ENCODE assay signal across 10 cellular contexts in genomic region chr19:29771708-29772415, GRCh38. TPM values are rescaled to one million over a fixed set of nuclear protein-coding genes. Genes with fewer than 3 reads are reported as not detected.
DNase-seq lines count a peak whose midpoint lies in the region; ATAC-seq, FAIRE-seq and TF ChIP-seq lines count a peak whose summit lies in the region.
"Had no signal": no experiment of that assay in that cellular context is flagged by ENCODE, and none has a peak within 500 bp of the region (broad histone marks: within the 10 kb centered on the region; RNA-seq: fewer than 3 reads in every experiment).

No MANE protein-coding gene starts in this region.

- no peaks in the 10 kb centered on the region for H3K36me3 ChIP-seq in CD4-positive, CD25-positive, alpha-beta regulatory T cell (ENCODE audit: control insufficient read depth, insufficient read depth, low read length)
- H3K36me3 ChIP-seq in GM23338 (ENCODE audit: insufficient read depth) (no peaks in the 10 kb centered on the region), stomach (no peaks in the 10 kb centered on the region)
- H3K36me3 ChIP-seq: SJSA1 had no signal

- H3K4me2 ChIP-seq in GM23338 = no peak overlapping the region

- no peaks in the 10 kb centered on the region for H3K9me3 Mint-ChIP-seq in CD4-positive, CD25-positive, alpha-beta regulatory T cell
- H3K9me3 Mint-ChIP-seq in GM23338 = no peaks in the 10 kb centered on the region

- peak overlapping the region; percentile 94; the same call in 1 of the 2 replicates for H2AFZ ChIP-seq in GM23338

- ATAC-seq in CD4-positive, CD25-positive, alpha-beta regulatory T cell (ENCODE audit: low read depth in 2 of 2) = no peak
- peak; percentile 94 for ATAC-seq in GM23338
- no peak for ATAC-seq in GM18511 (IDR thresholded peaks at IDR 0.05; ENCODE audit: unreplicated experiment)

- intact Hi-C loops in stomach (cut with DNase I; ENCODE audit: low total_unique reads) = loop anchor here (5.0 kb wide), 1 partner anchor 100 kb away; no protein-coding TSS in a partner anchor

- no peak overlapping the region for H3K4me3 Mint-ChIP-seq in CD4-positive, CD25-positive, alpha-beta regulatory T cell
- no peak overlapping the region; the same call in 2 of the 3 replicates for H3K4me3 Mint-ChIP-seq in GM23338

- TF ChIP-seq POLR2A in stomach (IDR thresholded peaks at IDR 0.05) = no peak
- TF ChIP-seq POLR2A in GM12891 (IDR thresholded peaks at IDR 0.05; ENCODE audit: low read depth, low read length) = no peak

- TF ChIP-seq EP300 in stomach (IDR thresholded peaks at IDR 0.05) = no peak

- WGBS in stomach, 5 donors = 23 to 28% (median 26%) methylated on average over 14 of the region's 14 CpGs

- H3K4me1 ChIP-seq in CD4-positive, CD25-positive, alpha-beta regulatory T cell (ENCODE audit: control insufficient read depth, insufficient read depth, low read length, poor library complexity, severe bottlenecking) = no peaks in the 10 kb centered on the region
- H3K4me1 ChIP-seq in GM23338 (ENCODE audit: insufficient read depth) (no peaks in the 10 kb centered on the region), stomach (peaks cover 0 to 6% (median 0%) of the 10 kb centered on the region in 4 donors)
- H3K4me1 ChIP-seq: SJSA1 had no signal

- H3K9me2 ChIP-seq in GM23338 (ENCODE audit: insufficient read depth) = no peaks in the 10 kb centered on the region

- no peaks in the 10 kb centered on the region for H4K20me1 ChIP-seq in GM23338 (replicated peaks; ENCODE audit: insufficient read depth)

- H3K27me3 Mint-ChIP-seq in CD4-positive, CD25-positive, alpha-beta regulatory T cell = no peaks in the 10 kb centered on the region
- H3K27me3 Mint-ChIP-seq in GM23338 (ENCODE audit: insufficient read depth, low read depth, poor library complexity) = peaks cover 18% of the 10 kb centered on the region

- no peaks in the 10 kb centered on the region for H3K79me2 ChIP-seq in GM23338 (replicated peaks; ENCODE audit: insufficient read depth)

- no peaks in the 10 kb centered on the region for H3K27me3 ChIP-seq in CD4-positive, CD25-positive, alpha-beta regulatory T cell (ENCODE audit: control insufficient read depth, insufficient read depth, low read length)
- H3K27me3 ChIP-seq in GM23338 (ENCODE audit: insufficient read depth) = no peaks in the 10 kb centered on the region
- peaks cover 0 to 13% (median 0%) of the 10 kb centered on the region in 3 donors for H3K27me3 ChIP-seq in stomach
- H3K27me3 ChIP-seq: SJSA1 had no signal

- H3K9me3 ChIP-seq in CD4-positive, CD25-positive, alpha-beta regulatory T cell (ENCODE audit: control insufficient read depth in 2 of 2, low read length in 2 of 2) = no peaks in the 10 kb centered on the region
- no peaks in the 10 kb centered on the region for H3K9me3 ChIP-seq in stomach
- H3K9me3 ChIP-seq: SJSA1 had no signal

- no peak for FAIRE-seq in GM12891 (lab: Jason Lieb, UNC)

- H3K4me1 Mint-ChIP-seq in CD4-positive, CD25-positive, alpha-beta regulatory T cell = peaks cover 0 to 8% (median 0%) of the 10 kb centered on the region in 4 donors
- H3K4me1 Mint-ChIP-seq in GM23338 = peaks cover 16% of the 10 kb centered on the region

- no peaks in the 10 kb centered on the region for H3K36me3 Mint-ChIP-seq in CD4-positive, CD25-positive, alpha-beta regulatory T cell
- H3K36me3 Mint-ChIP-seq in GM23338 (ENCODE audit: low read depth) = no peaks in the 10 kb centered on the region

- TF ChIP-seq CTCF in GM23338 (conservative IDR thresholded peaks at IDR 0.05; ENCODE audit: low read depth in 2 of 2) (peak; percentile 70 to 71), cardiac fibroblast (IDR thresholded peaks at IDR 0.05; ENCODE audit: low read depth, low read length) (peak; percentile 86), stomach (IDR thresholded peaks at IDR 0.05) (peak in 4 of 7 experiments; percentile 50 to 77 (median 55))

- H3K27ac Mint-ChIP-seq in CD4-positive, CD25-positive, alpha-beta regulatory T cell = peak overlapping the region in 1 of 3 donors; percentile 46
- peak overlapping the region; percentile 55; the same call in 1 of the 2 replicates for H3K27ac Mint-ChIP-seq in GM23338

- no peak overlapping the region for H3K4me3 ChIP-seq in CD4-positive, CD25-positive, alpha-beta regulatory T cell (ENCODE audit: low read depth, low read length)
- no peak overlapping the region for H3K4me3 ChIP-seq in GM23338
- H3K4me3 ChIP-seq in cardiac fibroblast (replicated peaks in 1 of 2; ENCODE audit: low read depth in 2 of 2, low read length in 2 of 2) = no peak overlapping the region
- H3K4me3 ChIP-seq in stomach = no peak overlapping the region
- H3K4me3 ChIP-seq: SJSA1, skin epidermis had no signal

- H3K27ac ChIP-seq in CD4-positive, CD25-positive, alpha-beta regulatory T cell (ENCODE audit: insufficient read depth, low read length, poor library complexity, severe bottlenecking) = no peak overlapping the region
- H3K27ac ChIP-seq in GM23338 (ENCODE audit: low read depth) (no peak overlapping the region), stomach (no peak overlapping the region)
- H3K27ac ChIP-seq: SJSA1, skin epidermis had no signal

- H3F3A ChIP-seq in GM23338 (replicated peaks; ENCODE audit: low read depth) = no peaks in the 10 kb centered on the region

- DNase-seq in CD4-positive, CD25-positive, alpha-beta regulatory T cell = peak in 2 of 3 donors; percentile 32 to 35
- DNase-seq in GM23338 (ENCODE audit: low spot score) (peak; percentile 86), RPMI7951 (ENCODE audit: low read depth) (peak; percentile 52), cardiac fibroblast (ENCODE audit: low read depth in 2 of 2) (peak; percentile 57 to 61), kidney glomerular epithelial cell (lab: John Stamatoyannopoulos, UW) (peak; percentile 3), stomach (peak; percentile 41), GM12891 (ENCODE audit: insufficient read length, low spot score) (no peak)

TF ChIP-seq in GM23338, 12 proteins besides CTCF, POLR2A, EP300 and RAD21 (continues in another document):
- TF ChIP-seq NANOG (IDR thresholded peaks at IDR 0.05; ENCODE audit: borderline replicate concordance) = no peak
- no peak for TF ChIP-seq ZNF331 (CRISPR knock-in tag; IDR thresholded peaks at IDR 0.05; ENCODE audit: low read depth)
- no peak for TF ChIP-seq POLR2AphosphoS5 (IDR thresholded peaks at IDR 0.05; ENCODE audit: low read depth)

TF ChIP-seq in GM12891, 5 proteins besides CTCF, POLR2A, EP300 and RAD21:
- TF ChIP-seq PAX5 (IDR thresholded peaks at IDR 0.05; ENCODE audit: insufficient read depth, low read length, severe bottlenecking) (no peak), POU2F2 (IDR thresholded peaks at IDR 0.05; ENCODE audit: low read depth, low read length) (no peak), SPI1 (IDR thresholded peaks at IDR 0.05; ENCODE audit: low read depth, low read length) (no peak)

RNA-seq across cellular contexts. Expression of gene CCNE1, which starts 39.9 kb away (rescaled TPM):
- 18.5 TPM for total RNA-seq in CD4-positive, CD25-positive, alpha-beta regulatory T cell
- 1 to 10 TPM in 3 of 4 donors, under 1 TPM in 1; 0.88 to 4.7 (median 2.7) TPM for polyA plus RNA-seq in CD4-positive, CD25-positive, alpha-beta regulatory T cell
- 38.3 and 52.8 TPM in 2 replicates for total RNA-seq in GM23338 (2014; rRNA removed; shearing (Covaris generic))
- 26.1 and 31.3 TPM in 2 replicates for polyA plus RNA-seq in GM23338 (2016; fragmentation: Nextera tagmentation; extraction: Ambion mirVana)
- total RNA-seq in RPMI7951 (2014; rRNA removed; shearing (Covaris generic)) = 13.5 and 15.1 TPM in 2 replicates
- 1 to 10 TPM in 2 of 5 donors, not detected in 3; 3.2 to 3.7 TPM for total RNA-seq in stomach
- 1 to 10 TPM; 1.7 to 3.1 (median 2.6) TPM for polyA plus RNA-seq in stomach
- 16.5 TPM for polyA plus RNA-seq in GM12891 (2012; ENCODE audit: low read depth, missing spikeins)

RNA-seq across cellular contexts. Expression of gene C19orf12, which starts 56.8 kb away (rescaled TPM):
- total RNA-seq in CD4-positive, CD25-positive, alpha-beta regulatory T cell = 22.8 TPM
- 10 to 100 TPM; 28.3 to 33.7 (median 31.0) TPM for polyA plus RNA-seq in CD4-positive, CD25-positive, alpha-beta regulatory T cell
- 13.0 and 17.2 TPM in 2 replicates for total RNA-seq in GM23338 (2014; rRNA removed; shearing (Covaris generic))
- polyA plus RNA-seq in GM23338 (2016; fragmentation: Nextera tagmentation; extraction: Ambion mirVana) (8.4 and 11.4 TPM in 2 replicates), stomach (10 to 100 TPM in 2 of 3 donors, 1 to 10 TPM in 1; 9.9 to 15.3 (median 13.7) TPM)
- 32.8 and 33.0 TPM in 2 replicates for total RNA-seq in RPMI7951 (2014; rRNA removed; shearing (Covaris generic))
- total RNA-seq in stomach = 10 to 100 TPM in 4 of 5 donors, 1 to 10 TPM in 1; 4.6 to 67.2 (median 33.0) TPM
- polyA plus RNA-seq in GM12891 (2012; ENCODE audit: low read depth, missing spikeins) = 10.3 TPM
